16 cellular contexts compared by ENCODE assay signal in the genomic region with DNA sequence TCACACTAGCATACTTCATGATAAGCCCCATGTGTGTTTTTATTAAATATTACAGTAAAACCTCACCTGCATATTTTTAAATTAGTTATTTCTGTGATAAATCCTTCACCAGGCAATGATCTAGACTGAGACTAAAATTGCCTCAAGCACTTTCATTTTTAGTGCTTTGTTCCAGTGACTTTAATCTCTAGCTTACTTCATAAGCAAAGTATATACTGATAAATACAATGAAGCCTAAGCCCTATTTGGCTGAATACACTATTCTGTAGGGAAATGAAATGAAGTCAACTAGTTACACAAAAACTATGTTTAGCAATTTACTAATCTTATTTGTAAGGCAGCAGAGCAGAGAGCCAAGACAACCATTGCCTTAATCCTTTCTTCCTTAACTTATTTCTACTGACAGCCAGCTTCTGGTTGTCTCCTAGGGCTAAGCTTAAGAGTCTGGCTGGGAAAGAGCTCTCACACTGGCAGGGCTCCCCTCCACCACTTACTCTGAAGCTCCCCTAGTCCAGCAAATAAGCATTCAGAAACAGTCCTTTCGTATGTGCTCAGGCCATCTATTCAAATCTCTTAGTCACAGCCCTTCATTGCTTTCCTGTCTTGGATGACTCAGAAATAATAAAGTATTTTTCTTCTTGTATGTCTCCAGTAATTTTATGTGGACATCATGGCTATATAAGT. TPM values are rescaled to one million over a fixed set of nuclear protein-coding genes. Genes with fewer than 3 reads are reported as not detected.
DNase-seq lines count a peak whose midpoint lies in the region; ATAC-seq, FAIRE-seq and TF ChIP-seq lines count a peak whose summit lies in the region.
"Had no signal": no experiment of that assay in that cellular context is flagged by ENCODE, and none has a peak within 500 bp of the region (broad histone marks: within the 10 kb centered on the region; RNA-seq: fewer than 3 reads in every experiment).

No MANE protein-coding gene starts in this region.

- no peaks in the 10 kb centered on the region for H3K9me1 ChIP-seq in endothelial cell of umbilical vein (replicated peaks; ENCODE audit: control insufficient read depth, extremely low read depth, insufficient read depth, low read length)

- no peaks in the 10 kb centered on the region for H3K36me3 Mint-ChIP-seq in neural progenitor cell
- H3K36me3 Mint-ChIP-seq in CD4-positive, alpha-beta T cell (ENCODE audit: low read depth) = no peaks in the 10 kb centered on the region
- H3K36me3 Mint-ChIP-seq: naive B cell had no signal

- peak overlapping the region; percentile 67 for H3K27ac ChIP-seq in endothelial cell of umbilical vein (ENCODE audit: insufficient read depth, low read depth, low read length)
- H3K27ac ChIP-seq in neural progenitor cell = no peak overlapping the region
- no peak overlapping the region for H3K27ac ChIP-seq in CD4-positive, alpha-beta T cell (ENCODE audit: low read depth, low read length)

- FAIRE-seq in endothelial cell of umbilical vein (lab: Jason Lieb, UNC) = peak; percentile 78
- FAIRE-seq: small intestine had no signal

- peaks cover 6% of the 10 kb centered on the region for H3K4me1 Mint-ChIP-seq in neural progenitor cell
- peaks cover 9% of the 10 kb centered on the region for H3K4me1 Mint-ChIP-seq in CD4-positive, alpha-beta T cell (ENCODE audit: low read depth)
- H3K4me1 Mint-ChIP-seq: naive B cell had no signal

- no peak for ATAC-seq in GM21423 (IDR thresholded peaks at IDR 0.05; ENCODE audit: unreplicated experiment)
- ATAC-seq in CD4-positive, alpha-beta T cell (ENCODE audit: poor library complexity) = no peak
- ATAC-seq in GM19035 (IDR thresholded peaks at IDR 0.05; ENCODE audit: unreplicated experiment) = no peak
- ATAC-seq: SK-N-SH treated with all-trans-retinoic acid at 6 μM for 48 hours had no signal

- no peaks in the 10 kb centered on the region for H3K9me3 Mint-ChIP-seq in neural progenitor cell
- no peaks in the 10 kb centered on the region for H3K9me3 Mint-ChIP-seq in CD4-positive, alpha-beta T cell
- H3K9me3 Mint-ChIP-seq: naive B cell had no signal

- H2AFZ ChIP-seq in endothelial cell of umbilical vein (ENCODE audit: low read depth, low read length) (peak overlapping the region; percentile 86), neural progenitor cell (replicated peaks) (no peak overlapping the region)

- CTCF ChIA-PET in BJ (lab: Yijun Ruan, JAX) = interaction anchor here (0.7 to 1.5 kb wide), 3 partner anchors 12 to 21 kb away, joined by 3 to 7 read pairs (median 3); no protein-coding TSS in a partner anchor
- CTCF ChIA-PET in endothelial cell of umbilical vein (lab: Charles Lee) = interaction anchor here (0.7 to 2.1 kb wide), 13 partner anchors 9 to 518 kb away, joined by 3 to 10 read pairs (median 3); no protein-coding TSS in a partner anchor
- CTCF ChIA-PET in CD4-positive, alpha-beta T cell (lab: Charles Lee) = no interaction called here

- TF ChIP-seq POLR2A in endothelial cell of umbilical vein (IDR thresholded peaks at IDR 0.05; ENCODE audit: low read depth, low read length) = no peak

- DNase-seq in BJ (ENCODE audit: low read depth) = peak; percentile 25
- peak; percentile 100 for DNase-seq in MG63
- DNase-seq in endothelial cell of umbilical vein (ENCODE audit: low read depth, low spot score) = peak; percentile 85
- DNase-seq in neural progenitor cell (ENCODE audit: low spot score) = peak; percentile 6
- no peak for DNase-seq in SW480 (ENCODE audit: low spot score)
- no peak for DNase-seq in CD4-positive, alpha-beta T cell
- DNase-seq: activated CD4-positive, alpha-beta T cell treated with anti-CD3 and anti-CD28 coated beads for 4 hours; activated naive CD4-positive, alpha-beta T cell treated with Interleukin-2 at 50 U/mL for 16 hours; COR-L47; naive B cell; NCI-H524; small intestine had no signal

- no peak overlapping the region for H3K4me3 Mint-ChIP-seq in neural progenitor cell
- no peak overlapping the region for H3K4me3 Mint-ChIP-seq in CD4-positive, alpha-beta T cell
- H3K4me3 Mint-ChIP-seq: naive B cell had no signal

- peaks cover 11% of the 10 kb centered on the region for H3K9me3 ChIP-seq in MG63
- H3K9me3 ChIP-seq in endothelial cell of umbilical vein (replicated peaks; ENCODE audit: control insufficient read depth, insufficient read depth, low read length) = no peaks in the 10 kb centered on the region
- H3K9me3 ChIP-seq in neural progenitor cell (ENCODE audit: low read depth) = no peaks in the 10 kb centered on the region
- H3K9me3 ChIP-seq in CD4-positive, alpha-beta T cell (ENCODE audit: control insufficient read depth, low read length) = no peaks in the 10 kb centered on the region

- intact Hi-C loops in endothelial cell of umbilical vein (cut with micrococcal nuclease) = loop anchor here (5.0 kb wide), 1 partner anchor 59 kb away; no protein-coding TSS in a partner anchor
- intact Hi-C loops in CD4-positive, alpha-beta T cell (cut with DNase I, micrococcal nuclease) = no loop called here

- no peaks in the 10 kb centered on the region for H3K79me2 ChIP-seq in endothelial cell of umbilical vein (ENCODE audit: control insufficient read depth, insufficient read depth, low read length)
- H3K79me2 ChIP-seq in neural progenitor cell (ENCODE audit: low read depth) = no peaks in the 10 kb centered on the region

- dilution Hi-C loops in endothelial cell of umbilical vein (cut with MboI; ENCODE audit: extremely low pct_ligation_motif_present, low sequenced_read_pairs) = no loop called here

- POLR2A ChIA-PET in BJ (lab: Charles Lee) = no interaction called here
- POLR2A ChIA-PET in endothelial cell of umbilical vein (lab: Charles Lee) = no interaction called here
- POLR2A ChIA-PET in CD4-positive, alpha-beta T cell (lab: Charles Lee) = interaction anchor here (0.6 to 2.0 kb wide), 3 partner anchors 9 to 44 kb away, joined by 4 read pairs; a partner anchor contains a TSS

- H3F3A ChIP-seq in neural progenitor cell (ENCODE audit: low read depth) = no peaks in the 10 kb centered on the region

- no peaks in the 10 kb centered on the region for H3K27me3 ChIP-seq in BJ (ENCODE audit: control insufficient read depth, insufficient read depth, low read length)
- H3K27me3 ChIP-seq in MG63 = no peaks in the 10 kb centered on the region
- peaks cover 0 to 2% of the 10 kb centered on the region in 2 experiments for H3K27me3 ChIP-seq in endothelial cell of umbilical vein (ENCODE audit: control insufficient read depth in 2 of 2, insufficient read depth in 2 of 2, low read length in 2 of 2)
- peaks cover 81% of the 10 kb centered on the region for H3K27me3 ChIP-seq in neural progenitor cell
- H3K27me3 ChIP-seq in CD4-positive, alpha-beta T cell (ENCODE audit: control insufficient read depth, insufficient read depth, low read length) = no peaks in the 10 kb centered on the region

- H3K4me2 ChIP-seq in endothelial cell of umbilical vein (ENCODE audit: insufficient read depth, low read length) (peak overlapping the region; percentile 77), neural progenitor cell (no peak overlapping the region)

- TF ChIP-seq CTCF in BJ (IDR thresholded peaks at IDR 0.05; ENCODE audit: insufficient read depth, low read depth, low read length) (no peak), endothelial cell of umbilical vein (IDR thresholded peaks at IDR 0.05; ENCODE audit: extremely low read depth in 1 of 2, insufficient read depth in 1 of 2, low read depth in 1 of 2, low read length in 2 of 2) (no peak), neural progenitor cell (IDR thresholded peaks at IDR 0.05) (no peak)
- no peak for TF ChIP-seq CTCF in CD4-positive, alpha-beta T cell (IDR thresholded peaks at IDR 0.05)

- H3K36me3 ChIP-seq in BJ (ENCODE audit: control insufficient read depth, insufficient read depth, low read length) (no peaks in the 10 kb centered on the region), MG63 (no peaks in the 10 kb centered on the region; the same call in 1 of the 2 replicates), endothelial cell of umbilical vein (ENCODE audit: control insufficient read depth in 2 of 2, extremely low read depth in 1 of 2, insufficient read depth in 2 of 2, low read length in 2 of 2) (no peaks in the 10 kb centered on the region), neural progenitor cell (no peaks in the 10 kb centered on the region)

- no peak overlapping the region for H3K27ac Mint-ChIP-seq in neural progenitor cell
- no peak overlapping the region for H3K27ac Mint-ChIP-seq in CD4-positive, alpha-beta T cell

- no peaks in the 10 kb centered on the region for H4K20me1 ChIP-seq in endothelial cell of umbilical vein (replicated peaks; ENCODE audit: control insufficient read depth, extremely low read depth, insufficient read depth, low read length)
- H4K20me1 ChIP-seq in neural progenitor cell (ENCODE audit: low read depth) = no peaks in the 10 kb centered on the region

- H3K4me3 ChIP-seq in BJ (ENCODE audit: low read depth, low read length) = no peak overlapping the region
- no peak overlapping the region for H3K4me3 ChIP-seq in MG63
- H3K4me3 ChIP-seq in endothelial cell of umbilical vein (replicated peaks in 1 of 3; ENCODE audit: insufficient read depth in 1 of 3, low read depth in 1 of 3, low read length in 3 of 3) = peak overlapping the region in 1 of 3 experiments; percentile 21
- no peak overlapping the region for H3K4me3 ChIP-seq in neural progenitor cell

- BruUV-seq in endothelial cell of umbilical vein (replicated peaks; lab: Mats Ljungman, UMichigan) = TSS peak; percentile 97

- H3K9ac ChIP-seq in endothelial cell of umbilical vein (replicated peaks; ENCODE audit: extremely low read depth, insufficient read depth, low read length) (peak overlapping the region; percentile 49), neural progenitor cell (no peak overlapping the region)

- H3K27me3 Mint-ChIP-seq in neural progenitor cell (ENCODE audit: insufficient read depth, low read depth) = no peaks in the 10 kb centered on the region
- no peaks in the 10 kb centered on the region for H3K27me3 Mint-ChIP-seq in CD4-positive, alpha-beta T cell

- H3K4me1 ChIP-seq in endothelial cell of umbilical vein (ENCODE audit: control insufficient read depth, extremely low read depth, insufficient read depth, low read length) (peaks cover 13% of the 10 kb centered on the region), neural progenitor cell (no peaks in the 10 kb centered on the region)

RNA-seq across cellular contexts. Expression of a gene that starts 31.4 kb away (rescaled TPM):
- polyA plus RNA-seq in BJ (2011; rRNA removed) = 14.2 and 18.2 TPM in 2 replicates
- 12.0 and 16.2 TPM in 2 replicates for polyA minus RNA-seq in BJ (2011; rRNA and poly(A)+ RNA removed)
- 37.1 and 133 TPM in 2 replicates for total RNA-seq in MG63 (2014; rRNA removed; shearing (Covaris generic); ENCODE audit: low replicate concordance)
- total RNA-seq in endothelial cell of umbilical vein = 51.2 and 55.1 TPM in 2 replicates
- 5.7 and 11.3 TPM in 2 replicates for polyA plus RNA-seq in endothelial cell of umbilical vein
- polyA plus RNA-seq in endothelial cell of umbilical vein (2011; cell fraction: cytosol; rRNA removed) = 10.5 and 11.8 TPM in 2 replicates
- polyA plus RNA-seq in endothelial cell of umbilical vein (2011; cell fraction: nucleus; rRNA removed) = 20.9 and 28.0 TPM in 2 replicates
- polyA plus RNA-seq in endothelial cell of umbilical vein (2012) = 27.6 and 39.9 TPM in 2 replicates
- 31.6 and 36.1 TPM in 2 replicates for polyA minus RNA-seq in endothelial cell of umbilical vein
- polyA minus RNA-seq in endothelial cell of umbilical vein (2011; cell fraction: cytosol; rRNA and poly(A)+ RNA removed) = 38.3 TPM
- 42.1 and 53.3 TPM in 2 replicates for polyA minus RNA-seq in endothelial cell of umbilical vein (2011; cell fraction: nucleus; rRNA and poly(A)+ RNA removed)
- total RNA-seq in neural progenitor cell (ENCODE audit: low replicate concordance) = 15.2 and 21.6 TPM in 2 replicates
- 10 to 100 TPM; 17.2 to 17.8 TPM for total RNA-seq in CD4-positive, alpha-beta T cell
- total RNA-seq: MCF 10A had no signal

Comparison
In these comparisons a context has a peak if more than half of its experiments do, and no peak if none do; other contexts are left out.
1. DNase-seq: peak in BJ (single experiment), MG63 (single experiment), endothelial cell of umbilical vein (single experiment) and neural progenitor cell (single experiment); none in SW480 (single experiment) and CD4-positive, alpha-beta T cell (0 of 10).